In the genomic region with DNA sequence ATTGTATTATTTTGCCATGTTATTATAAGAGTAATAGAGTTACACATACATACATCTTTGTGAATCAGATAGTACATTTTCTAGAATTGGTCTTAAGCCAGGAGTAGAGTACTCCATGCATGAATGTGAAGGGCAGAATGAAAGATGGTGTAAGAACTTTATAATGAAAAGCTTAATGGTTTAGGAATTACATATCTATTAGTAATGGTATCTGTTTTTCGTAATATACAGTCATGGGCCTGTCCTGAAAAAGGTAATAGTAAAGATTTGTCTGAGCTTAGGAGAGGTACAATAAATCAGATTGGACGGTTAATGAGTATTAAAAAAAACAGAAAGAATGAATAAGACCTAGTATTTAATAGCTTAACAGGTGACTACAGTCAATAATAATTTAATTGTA, we compare ENCODE assay signal across 25 cellular contexts.
"Had no signal": no experiment of that assay in that cellular context is flagged by ENCODE, and none has a peak within 500 bp of the region (broad histone marks: within the 10 kb centered on the region; RNA-seq: fewer than 3 reads in every experiment).

No MANE protein-coding gene starts in this region.

- H3K4me1 ChIP-seq: neural progenitor cell, parathyroid adenoma, right lobe of liver, sigmoid colon, stomach, thyroid gland, tibial nerve, upper lobe of left lung, vagina had no signal

- H3K9ac ChIP-seq: neural progenitor cell, parathyroid adenoma had no signal

- H3K4me3 ChIP-seq: neural progenitor cell, ovary, psoas muscle, right lobe of liver, sigmoid colon, stomach, thoracic aorta, thyroid gland, tibial nerve, upper lobe of left lung, vagina had no signal

- DNase-seq: occipital lobe; ovary; posterior cingulate gyrus; psoas muscle; right cardiac atrium; right lobe of liver; sigmoid colon; small intestine; stimulated activated CD4-positive, alpha-beta T cell treated with anti-CD3 and anti-CD28 coated beads, Interleukin-15, amount 100 ng/mL, for 24 hours; stimulated activated CD4-positive, alpha-beta T cell treated with anti-CD3 and anti-CD28 coated beads, Interleukin-2, amount 100 ng/mL, for 24 hours; stimulated activated CD4-positive, alpha-beta T cell treated with anti-CD3 and anti-CD28 coated beads, Interleukin-2, amount 100 ng/mL, for 48 hours; stimulated activated CD4-positive, alpha-beta T cell treated with anti-CD3 and anti-CD28 coated beads, Interleukin-4, amount 100 ng/mL, for 24 hours; stimulated activated naive B cell treated with anti-CD40 and anti-IgM and Interleukin-4, amounts not matched to agents 10 μg/mL and 1 μg/mL and 100 μg/mL, for 72 hours; stimulated activated naive CD4-positive, alpha-beta T cell treated with Interleukin-2 at 50 U/mL for 16 hours; stomach; thyroid gland; trophoblast cell; upper lobe of left lung had no signal

- ATAC-seq: psoas muscle; right cardiac atrium; right lobe of liver; stimulated activated effector memory CD8-positive, alpha-beta T cell treated with anti-CD3 and anti-CD28 coated beads, Interleukin-12 subunit alpha, Interleukin-12 subunit beta, amount 100 ng/mL, for 72 hours; stimulated activated naive B cell treated with anti-CD40 and anti-IgM and Interleukin-4, amounts not matched to agents 10 μg/mL and 1 μg/mL and 100 μg/mL, for 72 hours had no signal

- FAIRE-seq: small intestine, urothelium cell line had no signal

- H3K27ac ChIP-seq: neural progenitor cell, ovary, parathyroid adenoma, psoas muscle, right lobe of liver, sigmoid colon, stomach, thoracic aorta, thyroid gland, tibial nerve, upper lobe of left lung, vagina had no signal

- H3K79me2 ChIP-seq: parathyroid adenoma had no signal

- H3K36me3 ChIP-seq: neural progenitor cell, ovary, thyroid gland had no signal

- H2AFZ ChIP-seq: neural progenitor cell, parathyroid adenoma had no signal

- H3K27me3 ChIP-seq: neural progenitor cell, ovary, right lobe of liver, sigmoid colon, stomach, thyroid gland, tibial nerve, upper lobe of left lung, vagina had no signal

- H3K9me3 ChIP-seq: ovary, psoas muscle, right lobe of liver, sigmoid colon, stomach, thoracic aorta, thyroid gland, tibial nerve, upper lobe of left lung, vagina had no signal

- H3K4me2 ChIP-seq: neural progenitor cell had no signal
